In the genomic region with DNA sequence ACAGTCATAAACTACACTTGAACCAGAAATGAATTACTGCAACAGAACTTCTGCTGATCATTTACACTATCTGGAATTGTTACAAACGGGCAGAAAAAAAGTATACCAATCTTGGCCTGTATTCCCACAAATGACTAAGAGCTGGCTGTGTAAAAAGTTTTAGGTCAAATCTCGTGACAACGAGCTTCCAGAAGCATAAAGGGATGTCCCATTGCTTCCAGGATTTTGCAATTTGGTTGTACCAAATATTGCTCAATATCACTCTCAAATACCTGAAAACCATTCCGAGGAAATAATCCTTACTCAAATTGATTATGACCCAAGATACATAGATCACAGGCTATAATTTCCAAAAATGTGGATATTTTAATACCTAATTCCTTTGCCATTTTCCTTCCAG, we compare ENCODE assay signal across 23 cellular contexts.
"Had no signal": no experiment of that assay in that cellular context is flagged by ENCODE, and none has a peak within 500 bp of the region (broad histone marks: within the 10 kb centered on the region; RNA-seq: fewer than 3 reads in every experiment).

No MANE protein-coding gene starts in this region.

- H3K4me3 ChIP-seq: coronary artery, dorsolateral prefrontal cortex, esophagus muscularis mucosa, gastrocnemius medialis, heart right ventricle, left ventricle myocardium inferior, lower lobe of right lung, mucosa of descending colon had no signal

- H3K36me3 ChIP-seq: esophagus muscularis mucosa, gastrocnemius medialis, heart right ventricle, left ventricle myocardium inferior, lower lobe of right lung had no signal

- H3K9me3 ChIP-seq: esophagus muscularis mucosa, gastrocnemius medialis, lower lobe of right lung, mucosa of descending colon had no signal

- FAIRE-seq: colon, endothelial cell of umbilical vein, islet of Langerhans, keratinocyte had no signal

- DNase-seq: dermis blood vessel endothelial cell; dorsolateral prefrontal cortex; effector CD4-positive, alpha-beta T cell; effector memory CD4-positive, alpha-beta T cell; foreskin fibroblast; foreskin melanocyte; gastrocnemius medialis; glutamatergic neuron; head of caudate nucleus; heart right ventricle; hippocampal formation; left cardiac atrium; left ventricle myocardium inferior; lower lobe of right lung; mesenchymal stem cell; mucosa of descending colon; naive B cell had no signal

- H3K4me1 ChIP-seq: esophagus muscularis mucosa, gastrocnemius medialis, heart right ventricle, left ventricle myocardium inferior, lower lobe of right lung had no signal

- H3K27me3 ChIP-seq: esophagus muscularis mucosa, gastrocnemius medialis had no signal

- ATAC-seq: gastrocnemius medialis, heart right ventricle, left cardiac atrium, lower lobe of right lung, mucosa of descending colon had no signal

- H3K27ac ChIP-seq: coronary artery, dorsolateral prefrontal cortex, esophagus muscularis mucosa, gastrocnemius medialis, heart right ventricle, left ventricle myocardium inferior, lower lobe of right lung had no signal
